9 cellular contexts compared by ENCODE assay signal in genomic region chr14:91108941-91109611, GRCh38. TPM values are rescaled to one million over a fixed set of nuclear protein-coding genes. Genes with fewer than 3 reads are reported as not detected.
DNase-seq lines count a peak whose midpoint lies in the region; ATAC-seq and TF ChIP-seq lines count a peak whose summit lies in the region.
"Had no signal": no experiment of that assay in that cellular context is flagged by ENCODE, and none has a peak within 500 bp of the region (broad histone marks: within the 10 kb centered on the region; RNA-seq: fewer than 3 reads in every experiment).

No MANE protein-coding gene starts in this region.

- 12% methylated on average over 7 of the region's 7 CpGs for WGBS in mammary epithelial cell (ENCODE audit: low coverage, missing lambda C conversion rate)
- WGBS in ovary, 3 donors = 40 to 57% (median 48%) methylated on average over 7 of the region's 7 CpGs

- H2AFZ ChIP-seq in mammary epithelial cell (ENCODE audit: low read depth, low read length) = peak overlapping the region; percentile 90

- H3K4me3 ChIP-seq in GM06990 (replicated peaks; ENCODE audit: low read depth, low read length) (no peak overlapping the region), Peyer's patch (no peak overlapping the region), mammary epithelial cell (replicated peaks in 1 of 3; ENCODE audit: insufficient read depth in 1 of 3, low read depth in 2 of 3, low read length in 3 of 3) (no peak overlapping the region), ovary (no peak overlapping the region)

- CTCF ChIA-PET in mammary epithelial cell (lab: Charles Lee; ENCODE audit: low non-redundant PET) = no interaction called here

- H3K27ac ChIP-seq in Peyer's patch (peak overlapping the region in 3 of 4 donors; percentile 42 to 58 (median 55)), mammary epithelial cell (ENCODE audit: insufficient read depth, low read depth, low read length) (no peak overlapping the region), ovary (no peak overlapping the region)

- TF ChIP-seq CTCF in GM06990 (IDR thresholded peaks at IDR 0.05; ENCODE audit: insufficient read depth, low read length, poor library complexity, severe bottlenecking) = no peak
- no peak for TF ChIP-seq CTCF in Peyer's patch (IDR thresholded peaks at IDR 0.05)
- no peak for TF ChIP-seq CTCF in mammary epithelial cell (conservative IDR thresholded peaks at IDR 0.05 in 1 of 2, IDR thresholded peaks at IDR 0.05 in 1 of 2; ENCODE audit: extremely low read depth in 1 of 2, insufficient read depth in 1 of 2, low read depth in 1 of 2, low read length in 2 of 2)
- TF ChIP-seq CTCF in ovary (IDR thresholded peaks at IDR 0.05) = no peak

- H3K9me3 ChIP-seq in Peyer's patch = no peaks in the 10 kb centered on the region
- no peaks in the 10 kb centered on the region for H3K9me3 ChIP-seq in mammary epithelial cell (replicated peaks; ENCODE audit: insufficient read depth, low read length)
- no peaks in the 10 kb centered on the region for H3K9me3 ChIP-seq in ovary

- no peaks in the 10 kb centered on the region for H4K20me1 ChIP-seq in mammary epithelial cell (ENCODE audit: insufficient read depth, low read length)

- TF ChIP-seq POLR2A in Peyer's patch (IDR thresholded peaks at IDR 0.05) = no peak
- TF ChIP-seq POLR2A in ovary (IDR thresholded peaks at IDR 0.05) = no peak

- in situ Hi-C loops in mammary epithelial cell (cut with MboI; ENCODE audit: low sequenced_read_pairs in 2 of 2) = no loop called here

- no peak for TF ChIP-seq EP300 in ovary (IDR thresholded peaks at IDR 0.05)

- H3K27me3 ChIP-seq in GM06990 (replicated peaks; ENCODE audit: control insufficient read depth, insufficient read depth, low read length) (no peaks in the 10 kb centered on the region), Peyer's patch (no peaks in the 10 kb centered on the region), mammary epithelial cell (ENCODE audit: insufficient read depth, low read length) (no peaks in the 10 kb centered on the region), ovary (no peaks in the 10 kb centered on the region)

- no peak overlapping the region for H3K9ac ChIP-seq in mammary epithelial cell (ENCODE audit: insufficient read depth, low read length)

- no TSS peak for BruUV-seq in mammary epithelial cell (replicated peaks; lab: Mats Ljungman, UMichigan)

- no peaks in the 10 kb centered on the region for H3K79me2 ChIP-seq in mammary epithelial cell (ENCODE audit: insufficient read depth, low read length)

- intact Hi-C loops in mammary epithelial cell (cut with micrococcal nuclease) (no loop called here), sciatic nerve (cut with DNase I) (no loop called here), ovary (cut with DNase I) (no loop called here)

- ATAC-seq in GM18867 (IDR thresholded peaks at IDR 0.05; ENCODE audit: unreplicated experiment) (no peak), sciatic nerve (no peak)

- DNase-seq in GM06990 (ENCODE audit: extremely low read depth, insufficient read length) (peak; percentile 34), Peyer's patch (peak in 2 of 3 donors; percentile 31 to 57), mammary epithelial cell (peak; percentile 29), pulmonary artery endothelial cell (ENCODE audit: low read depth, low spot score) (peak; percentile 94), NCI-H2029 (lab: John Stamatoyannopoulos, UW) (no peak), sciatic nerve (ENCODE audit: low spot score) (no peak), ovary (no peak)
- DNase-seq: NCI-H510A treated with DMSO at 0.1 percent for 48 hours had no signal

- H3K4me2 ChIP-seq in mammary epithelial cell (ENCODE audit: insufficient read depth, low read depth, low read length) = peak overlapping the region; percentile 2

- H3K4me1 ChIP-seq in Peyer's patch (peaks cover 5 to 14% (median 5%) of the 10 kb centered on the region in 4 donors), mammary epithelial cell (ENCODE audit: insufficient read depth, low read length) (peaks cover 30% of the 10 kb centered on the region), ovary (ENCODE audit: insufficient read depth) (peaks cover 3% of the 10 kb centered on the region)

- H3K36me3 ChIP-seq in GM06990 (ENCODE audit: control insufficient read depth, insufficient read depth, low read length) (no peaks in the 10 kb centered on the region), Peyer's patch (no peaks in the 10 kb centered on the region), mammary epithelial cell (ENCODE audit: insufficient read depth, low read length) (no peaks in the 10 kb centered on the region), ovary (no peaks in the 10 kb centered on the region)

- dilution Hi-C loops in mammary epithelial cell (cut with HindIII; ENCODE audit: low sequenced_read_pairs) = no loop called here

RNA-seq across cellular contexts. Expression of gene DGLUCY, which starts 4.8 kb away (rescaled TPM):
- total RNA-seq in Peyer's patch = 100 to 1,000 TPM in 2 of 4 donors, 10 to 100 TPM in 2; 47.1 to 145 (median 102) TPM
- total RNA-seq in mammary epithelial cell = 10 to 100 TPM; 38.0 to 41.1 TPM
- polyA plus RNA-seq in mammary epithelial cell = 17.9 TPM
- polyA minus RNA-seq in mammary epithelial cell = 33.6 TPM
- total RNA-seq in pulmonary artery endothelial cell = 51.4 and 54.4 TPM in 2 replicates
- 53.8 TPM for total RNA-seq in sciatic nerve
- 10 to 100 TPM; 17.9 to 52.2 (median 39.3) TPM for total RNA-seq in ovary
- polyA plus RNA-seq in ovary = 10 to 100 TPM; 24.1 to 73.3 TPM

RNA-seq across cellular contexts. Expression of gene RPS6KA5, which starts 48.6 kb away (rescaled TPM):
- total RNA-seq in Peyer's patch (10 to 100 TPM; 10.3 to 15.1 (median 10.6) TPM), mammary epithelial cell (10 to 100 TPM in 1 of 2 donors, 1 to 10 TPM in 1; 4.8 to 10.9 TPM), pulmonary artery endothelial cell (3.9 and 5.3 TPM in 2 replicates), sciatic nerve (30.4 TPM), ovary (10 to 100 TPM in 4 of 7 donors, 1 to 10 TPM in 3; 6.7 to 19.0 (median 10.3) TPM)
- polyA plus RNA-seq in mammary epithelial cell (3.1 TPM), ovary (1 to 10 TPM; 3.8 to 5.2 TPM)
- polyA minus RNA-seq in mammary epithelial cell = 1.4 TPM

Comparison
In these comparisons a context has a peak if more than half of its experiments do, and no peak if none do; other contexts are left out.
1. DNase-seq: peak in GM06990 (single experiment), Peyer's patch (2 of 3), mammary epithelial cell (single experiment) and pulmonary artery endothelial cell (single experiment); none in NCI-H2029 (single experiment), sciatic nerve (single experiment) and ovary (0 of 5).
2. H3K27ac ChIP-seq: peak in Peyer's patch (3 of 4); none in mammary epithelial cell (single experiment) and ovary (0 of 2).